In genomic region chr15:77070500-77071337, GRCh38 we compare ENCODE assay signal across 8 cellular contexts. TPM values are rescaled to one million over a fixed set of nuclear protein-coding genes. Genes with fewer than 3 reads are reported as not detected.
DNase-seq lines count a peak whose midpoint lies in the region; ATAC-seq and TF ChIP-seq lines count a peak whose summit lies in the region.

TSPAN3 (minus strand) TSS chr15:77071109; CDS start chr15:77070954, 155 bp downstream.

- TF ChIP-seq CTCF in BJ (IDR thresholded peaks at IDR 0.05; ENCODE audit: insufficient read depth, low read depth, low read length) (no peak), choroid plexus epithelial cell (conservative IDR thresholded peaks at IDR 0.05; ENCODE audit: low read depth, low read length) (no peak)

- ATAC-seq in GM19324 (IDR thresholded peaks at IDR 0.05; ENCODE audit: low FRiP score, unreplicated experiment) (peak; percentile 86), HG03460 (IDR thresholded peaks at IDR 0.05; ENCODE audit: unreplicated experiment) (peak; percentile 92)

- H3K4me3 ChIP-seq in BJ (ENCODE audit: low read depth, low read length) (peak within 1 kb of the TSS; percentile 72), choroid plexus epithelial cell (ENCODE audit: low read depth, low read length) (peak within 1 kb of the TSS; percentile 75)

- CTCF ChIA-PET in BJ (lab: Yijun Ruan, JAX), result no interaction called here

- DNase-seq in BJ (ENCODE audit: low read depth), result peak; percentile 48
- peak; percentile 46 for DNase-seq in NCI-H524 treated with DMSO at 0.1 percent for 48 hours (lab: John Stamatoyannopoulos, UW)
- peak; percentile 90 for DNase-seq in activated CD4-positive, alpha-beta T cell treated with anti-CD3 and anti-CD28 coated beads for 4 hours
- DNase-seq in choroid plexus epithelial cell (ENCODE audit: low read depth), result peak; percentile 94
- DNase-seq in kidney glomerular epithelial cell (lab: John Stamatoyannopoulos, UW), result peak; percentile 86
- DNase-seq in stimulated activated CD4-positive, alpha-beta T cell treated with anti-CD3 and anti-CD28 coated beads, Interleukin-15, amount 100 ng/mL, for 48 hours (ENCODE audit: low read depth in 2 of 2), result peak; percentile 83 to 90

- POLR2A ChIA-PET in BJ (lab: Charles Lee), result no interaction called here

- no peaks in the 10 kb centered on the region for H3K36me3 ChIP-seq in BJ (ENCODE audit: control insufficient read depth, insufficient read depth, low read length)

- H3K27me3 ChIP-seq in BJ (ENCODE audit: control insufficient read depth, insufficient read depth, low read length), result peaks cover 11% of the 10 kb centered on the region; the same call in 1 of the 2 replicates

RNA-seq across cellular contexts. Expression of gene TSPAN3, which starts in this region (rescaled TPM):
- polyA plus RNA-seq in BJ (2011; rRNA removed), result 344 and 396 TPM in 2 replicates
- polyA minus RNA-seq in BJ (2011; rRNA and poly(A)+ RNA removed), result 113 and 152 TPM in 2 replicates

Comparison
In these comparisons a context has a peak if more than half of its experiments do, and no peak if none do; other contexts are left out.
1. Peak in every context shown above with its lines: DNase-seq, ATAC-seq and H3K4me3 ChIP-seq.